Comparison of ENCODE assay signal across 9 cellular contexts in the genomic region with DNA sequence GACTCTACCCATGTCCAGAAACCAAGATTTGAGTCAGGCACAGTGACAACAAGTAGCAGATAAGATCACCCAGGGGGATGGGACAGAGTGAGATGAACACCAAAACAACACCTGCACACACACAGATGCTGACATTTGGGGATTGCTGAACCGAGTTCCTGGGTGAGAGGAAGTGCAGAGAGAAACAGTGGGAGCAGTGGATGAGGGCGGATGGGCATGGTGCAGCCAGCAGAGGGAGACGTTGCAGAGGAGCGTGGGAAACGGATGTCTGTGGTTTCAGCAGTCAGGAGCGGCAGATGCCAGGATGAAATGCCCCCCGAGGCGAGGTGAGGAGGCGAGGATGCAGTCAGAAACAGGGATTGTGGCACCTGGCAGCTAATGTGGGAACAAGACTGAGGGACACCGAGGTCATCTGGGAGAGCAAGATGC.
DNase-seq lines count a peak whose midpoint lies in the region; ATAC-seq, FAIRE-seq and TF ChIP-seq lines count a peak whose summit lies in the region.
"Had no signal": no experiment of that assay in that cellular context is flagged by ENCODE, and none has a peak within 500 bp of the region (broad histone marks: within the 10 kb centered on the region; RNA-seq: fewer than 3 reads in every experiment).

No MANE protein-coding gene starts in this region.

- no peaks in the 10 kb centered on the region for H3K9me3 ChIP-seq in CD8-positive, alpha-beta memory T cell (ENCODE audit: low read length)
- no peaks in the 10 kb centered on the region for H3K9me3 ChIP-seq in keratinocyte (ENCODE audit: control insufficient read depth, low read depth, low read length)

- no peaks in the 10 kb centered on the region for H3K27me3 ChIP-seq in CD8-positive, alpha-beta memory T cell (ENCODE audit: insufficient read depth, low read length, poor library complexity, severe bottlenecking)
- H3K27me3 ChIP-seq in keratinocyte (ENCODE audit: control insufficient read depth, extremely low read depth, insufficient read depth, low read length) = no peaks in the 10 kb centered on the region

- no peaks in the 10 kb centered on the region for H4K20me1 ChIP-seq in keratinocyte (ENCODE audit: control insufficient read depth, extremely low read depth, insufficient read depth, low read length)

- no peak overlapping the region for H3K4me3 ChIP-seq in CD8-positive, alpha-beta memory T cell (ENCODE audit: low read length)
- H3K4me3 ChIP-seq in keratinocyte (ENCODE audit: control insufficient read depth in 2 of 3, extremely low read depth in 1 of 3, insufficient read depth in 2 of 3, low read depth in 1 of 3, low read length in 3 of 3) = no peak overlapping the region

- H3K27ac Mint-ChIP-seq in CD8-positive, alpha-beta memory T cell = peak overlapping the region in 4 of 8 donors; percentile 67 to 88 (median 82)
- H3K27ac Mint-ChIP-seq in WTC11 = no peak overlapping the region

- peaks cover 12% of the 10 kb centered on the region for H3K4me1 ChIP-seq in CD8-positive, alpha-beta memory T cell (ENCODE audit: insufficient read depth, low read length)
- H3K4me1 ChIP-seq in keratinocyte (ENCODE audit: control insufficient read depth, extremely low read depth, insufficient read depth, low read length) = peaks cover 10% of the 10 kb centered on the region

- dilution Hi-C loops in keratinocyte (cut with MboI; ENCODE audit: extremely low pct_ligation_motif_present, low sequenced_read_pairs) = no loop called here

- POLR2A ChIA-PET in CD8-positive, alpha-beta memory T cell (lab: Charles Lee) = no interaction called here
- POLR2A ChIA-PET in WTC11 (lab: Charles Lee) = no interaction called here

- peaks cover 4% of the 10 kb centered on the region for H3K79me2 ChIP-seq in keratinocyte (ENCODE audit: control insufficient read depth, insufficient read depth, low read length)

- H3K36me3 ChIP-seq in CD8-positive, alpha-beta memory T cell (ENCODE audit: insufficient read depth, low read length) = no peaks in the 10 kb centered on the region
- H3K36me3 ChIP-seq in keratinocyte (ENCODE audit: control insufficient read depth in 2 of 2, extremely low read depth in 1 of 2, insufficient read depth in 2 of 2, low read length in 2 of 2) = peaks cover 0 to 2% of the 10 kb centered on the region in 2 experiments

- no peak overlapping the region for H2AFZ ChIP-seq in keratinocyte (ENCODE audit: control insufficient read depth, low read length)

- CTCF ChIA-PET in CD8-positive, alpha-beta memory T cell (lab: Charles Lee) = no interaction called here
- CTCF ChIA-PET in WTC11 (lab: Charles Lee) = no interaction called here

- ATAC-seq in GM21529 (IDR thresholded peaks at IDR 0.05; ENCODE audit: unreplicated experiment) = peak; percentile 43
- peak; percentile 71 for ATAC-seq in WTC11
- ATAC-seq in GM18519 (IDR thresholded peaks at IDR 0.05; ENCODE audit: low FRiP score, unreplicated experiment) = no peak

- no peak overlapping the region for H3K27ac ChIP-seq in CD8-positive, alpha-beta memory T cell (ENCODE audit: low read depth, low read length)
- H3K27ac ChIP-seq in keratinocyte (ENCODE audit: control insufficient read depth, insufficient read depth, low read length) = no peak overlapping the region

- H3K4me1 Mint-ChIP-seq in CD8-positive, alpha-beta memory T cell = peaks cover 24 to 42% (median 40%) of the 10 kb centered on the region in 3 donors
- H3K4me1 Mint-ChIP-seq in WTC11 = peaks cover 7% of the 10 kb centered on the region; the same call in 1 of the 2 replicates

- H3K4me3 Mint-ChIP-seq in CD8-positive, alpha-beta memory T cell = peak overlapping the region in 6 of 7 donors; percentile 34 to 92 (median 54)
- H3K4me3 Mint-ChIP-seq in WTC11 = no peak overlapping the region

- H3K9ac ChIP-seq in keratinocyte (ENCODE audit: control insufficient read depth, extremely low read depth, insufficient read depth, low read length) = no peak overlapping the region

- TF ChIP-seq CTCF in WTC11 (IDR thresholded peaks at IDR 0.05) (no peak), keratinocyte (optimal IDR thresholded peaks at IDR 0.05 in 1 of 3, IDR thresholded peaks at IDR 0.05 in 1 of 3, conservative IDR thresholded peaks at IDR 0.05 in 1 of 3; ENCODE audit: extremely low read depth in 1 of 3, insufficient read depth in 2 of 3, low read length in 3 of 3) (peak in 2 of 3 experiments; percentile 44 to 56)

- DNase-seq in CD8-positive, alpha-beta memory T cell = no peak
- peak; percentile 54 for DNase-seq in WTC11 (ENCODE audit: low spot score)
- no peak for DNase-seq in keratinocyte (ENCODE audit: low read depth, low spot score)
- no peak for DNase-seq in GM19240 (ENCODE audit: insufficient read length, low spot score)
- DNase-seq in NCI-H2029 (lab: John Stamatoyannopoulos, UW) = no peak
- no peak for DNase-seq in NOMO-1 treated with dmso at 0.1 percent for 144 hours (lab: John Stamatoyannopoulos, UW; ENCODE audit: unreplicated experiment)
- DNase-seq: NCI-H1092 treated with DMSO at 0.1 percent for 48 hours had no signal

- FAIRE-seq in keratinocyte (lab: Jason Lieb, UNC) = no peak

- peaks cover 7 to 32% (median 22%) of the 10 kb centered on the region in 3 donors for H3K36me3 Mint-ChIP-seq in CD8-positive, alpha-beta memory T cell
- H3K36me3 Mint-ChIP-seq in WTC11 = peaks cover 20% of the 10 kb centered on the region

- H3K9me1 ChIP-seq in keratinocyte (ENCODE audit: control insufficient read depth, extremely low read depth, insufficient read depth, low read length) = no peaks in the 10 kb centered on the region

- H3K27me3 Mint-ChIP-seq in CD8-positive, alpha-beta memory T cell = no peaks in the 10 kb centered on the region
- no peaks in the 10 kb centered on the region for H3K27me3 Mint-ChIP-seq in WTC11 (ENCODE audit: low read depth)

- H3K4me2 ChIP-seq in keratinocyte (ENCODE audit: control insufficient read depth, extremely low read depth, insufficient read depth, low read depth, low read length) = no peak overlapping the region

- H3K9me3 Mint-ChIP-seq in CD8-positive, alpha-beta memory T cell = no peaks in the 10 kb centered on the region
- peaks cover 6% of the 10 kb centered on the region for H3K9me3 Mint-ChIP-seq in WTC11

TF ChIP-seq in WTC11, 78 proteins besides CTCF, POLR2A, EP300 and RAD21:
- TF ChIP-seq, protein P1, sequence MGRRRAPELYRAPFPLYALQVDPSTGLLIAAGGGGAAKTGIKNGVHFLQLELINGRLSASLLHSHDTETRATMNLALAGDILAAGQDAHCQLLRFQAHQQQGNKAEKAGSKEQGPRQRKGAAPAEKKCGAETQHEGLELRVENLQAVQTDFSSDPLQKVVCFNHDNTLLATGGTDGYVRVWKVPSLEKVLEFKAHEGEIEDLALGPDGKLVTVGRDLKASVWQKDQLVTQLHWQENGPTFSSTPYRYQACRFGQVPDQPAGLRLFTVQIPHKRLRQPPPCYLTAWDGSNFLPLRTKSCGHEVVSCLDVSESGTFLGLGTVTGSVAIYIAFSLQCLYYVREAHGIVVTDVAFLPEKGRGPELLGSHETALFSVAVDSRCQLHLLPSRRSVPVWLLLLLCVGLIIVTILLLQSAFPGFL (CRISPR knock-in tag; IDR thresholded peaks at IDR 0.05; ENCODE audit: borderline replicate concordance) = no peak
- TF ChIP-seq OVOL2 (CRISPR knock-in tag; IDR thresholded peaks at IDR 0.05; ENCODE audit: borderline replicate concordance) (no peak), SMAD3 (CRISPR knock-in tag; IDR thresholded peaks at IDR 0.05; ENCODE audit: borderline replicate concordance) (no peak), MLX (CRISPR knock-in tag; IDR thresholded peaks at IDR 0.05) (no peak)
